14 cellular contexts compared by ENCODE assay signal in genomic region chr10:125442856-125443540, GRCh38.
DNase-seq lines count a peak whose midpoint lies in the region; ATAC-seq and TF ChIP-seq lines count a peak whose summit lies in the region.
"Had no signal": no experiment of that assay in that cellular context is flagged by ENCODE, and none has a peak within 500 bp of the region (broad histone marks: within the 10 kb centered on the region; RNA-seq: fewer than 3 reads in every experiment).

No MANE protein-coding gene starts in this region.

- in situ Hi-C loops in IMR-90 (cut with MboI; ENCODE audit: low sequenced_read_pairs), result no loop called here

- no peak overlapping the region for H2BK15ac ChIP-seq in IMR-90 (ENCODE audit: low read depth, low read length)

- H3K27me3 ChIP-seq in IMR-90 (ENCODE audit: control insufficient read depth, insufficient read depth, low read length), result no peaks in the 10 kb centered on the region; the same call in none of the 2 replicates
- no peaks in the 10 kb centered on the region for H3K27me3 ChIP-seq in esophagus muscularis mucosa
- H3K27me3 ChIP-seq in stomach smooth muscle (ENCODE audit: control insufficient read depth in 1 of 2, insufficient read depth in 2 of 2, low read length in 2 of 2), result no peaks in the 10 kb centered on the region
- peaks cover 0 to 14% (median 0%) of the 10 kb centered on the region in 7 donors for H3K27me3 ChIP-seq in spleen (replicated peaks in 1 of 7)
- no peaks in the 10 kb centered on the region for H3K27me3 ChIP-seq in right cardiac atrium (ENCODE audit: control insufficient read depth, insufficient read depth)
- H3K27me3 ChIP-seq: BLaER1 had no signal

- CTCF ChIA-PET in IMR-90 (lab: Yijun Ruan, JAX), result no interaction called here

- no peak for TF ChIP-seq POLR2A in IMR-90 (IDR thresholded peaks at IDR 0.05; ENCODE audit: low read depth, low read length)
- no peak for TF ChIP-seq POLR2A in esophagus muscularis mucosa (IDR thresholded peaks at IDR 0.05; ENCODE audit: low read depth)
- TF ChIP-seq POLR2A in spleen (IDR thresholded peaks at IDR 0.05), result no peak

- no TSS peak for BruUV-seq in IMR-90 (replicated peaks; lab: Mats Ljungman, UMichigan)

- no peak overlapping the region for H3K4ac ChIP-seq in IMR-90 (ENCODE audit: low read depth, low read length)

- no peak; the same call in 1 of the 2 replicates for ATAC-seq in IMR-90 (ENCODE audit: low read depth)
- ATAC-seq in stimulated activated naive CD8-positive, alpha-beta T cell treated with anti-CD3 and anti-CD28 coated beads, Interleukin-15, Interleukin-2, amounts not matched to agents 100 U/mL and 50 U/mL, for 24 hours, result no peak
- ATAC-seq in right cardiac atrium, result no peak
- ATAC-seq: CD8-positive, alpha-beta T cell; K562 had no signal

- no CpG with 5 or more reads among the region's 13 CpGs for WGBS in IMR-90 (ENCODE audit: extremely low coverage in 2 of 2, insufficient read length in 1 of 2), 2 experiments
- WGBS in esophagus muscularis mucosa, result 61% methylated on average over 12 of the region's 13 CpGs
- WGBS in spleen, 5 donors, result 79 to 92% (median 85%) methylated on average over 13 of the region's 13 CpGs
- 79% methylated on average over 13 of the region's 13 CpGs for WGBS in right cardiac atrium

- dilution Hi-C loops in IMR-90 (cut with HindIII; ENCODE audit: low sequenced_read_pairs, unreplicated experiment), result no loop called here

- intact Hi-C loops in IMR-90 (cut with micrococcal nuclease) (no loop called here), esophagus muscularis mucosa (cut with DNase I) (no loop called here), spleen (cut with DNase I; ENCODE audit: low total_unique reads) (no loop called here), right cardiac atrium (cut with DNase I) (no loop called here)

- TF ChIP-seq EP300 in esophagus muscularis mucosa (IDR thresholded peaks at IDR 0.05), result no peak

- no peak overlapping the region for H4K8ac ChIP-seq in IMR-90 (ENCODE audit: low read depth in 2 of 2, low read length in 2 of 2)

- H2BK5ac ChIP-seq in IMR-90 (ENCODE audit: low read depth, low read length, poor library complexity, severe bottlenecking), result no peak overlapping the region

- no peaks in the 10 kb centered on the region for H3K36me3 ChIP-seq in IMR-90 (ENCODE audit: control insufficient read depth, insufficient read depth, low read length)
- no peaks in the 10 kb centered on the region for H3K36me3 ChIP-seq in esophagus muscularis mucosa
- H3K36me3 ChIP-seq in stomach smooth muscle (ENCODE audit: control insufficient read depth in 2 of 2, insufficient read depth in 2 of 2, low read length in 2 of 2), result no peaks in the 10 kb centered on the region
- H3K36me3 ChIP-seq in spleen, result no peaks in the 10 kb centered on the region
- H3K36me3 ChIP-seq: BLaER1 had no signal

- H3K4me3 ChIP-seq in IMR-90 (ENCODE audit: insufficient read depth, low read depth, low read length) (no peak overlapping the region), esophagus muscularis mucosa (no peak overlapping the region), stomach smooth muscle (ENCODE audit: low read length in 2 of 2) (peak overlapping the region; percentile 1 to 3), spleen (no peak overlapping the region), right cardiac atrium (ENCODE audit: low read length) (no peak overlapping the region)
- H3K4me3 ChIP-seq: BLaER1, K562 had no signal

- H3K79me1 ChIP-seq in IMR-90 (ENCODE audit: low read depth in 1 of 2, low read length in 2 of 2), result no peaks in the 10 kb centered on the region

- DNase-seq in IMR-90 (peak; percentile 35), esophagus muscularis mucosa (ENCODE audit: extremely low spot score) (peak; percentile 81), iPS-NIHi11 (ENCODE audit: low spot score) (peak; percentile 38), spleen (no peak), right cardiac atrium (no peak), DMS 273 (lab: John Stamatoyannopoulos, UW; ENCODE audit: unreplicated experiment) (no peak)
- DNase-seq in stimulated activated naive CD8-positive, alpha-beta T cell treated with anti-CD3 and anti-CD28 coated beads, Interleukin-15, Interleukin-2, amounts not matched to agents 100 U/mL and 50 U/mL, for 24 hours, result no peak
- DNase-seq: ACHN; Calu3; CD8-positive, alpha-beta T cell; H9 had no signal

- no peak overlapping the region for H4K5ac ChIP-seq in IMR-90 (ENCODE audit: low read depth, low read length)

- no peak overlapping the region for H2AFZ ChIP-seq in IMR-90 (replicated peaks; ENCODE audit: low read length, poor library complexity)

- no peak overlapping the region for H2AK5ac ChIP-seq in IMR-90 (ENCODE audit: low read depth, low read length)

- no peak overlapping the region for H3K56ac ChIP-seq in IMR-90 (ENCODE audit: extremely low read depth, insufficient read depth, low read length)

- no peak overlapping the region for H3K4me2 ChIP-seq in IMR-90 (ENCODE audit: low read depth, low read length)
- H3K4me2 ChIP-seq: BLaER1 had no signal

- H3K9me3 ChIP-seq in IMR-90 (ENCODE audit: control insufficient read depth, insufficient read depth, low read length) (no peaks in the 10 kb centered on the region), esophagus muscularis mucosa (no peaks in the 10 kb centered on the region), stomach smooth muscle (ENCODE audit: control insufficient read depth in 2 of 2, low read length in 2 of 2) (no peaks in the 10 kb centered on the region), spleen (peaks cover 0 to 6% (median 0%) of the 10 kb centered on the region in 8 donors), right cardiac atrium (ENCODE audit: control insufficient read depth, low read length) (no peaks in the 10 kb centered on the region)
- H3K9me3 ChIP-seq: BLaER1 had no signal

- no peak overlapping the region for H2BK20ac ChIP-seq in IMR-90 (ENCODE audit: low read depth, low read length)

- no peak overlapping the region for H3K18ac ChIP-seq in IMR-90 (ENCODE audit: low read depth, low read length)

- H3K14ac ChIP-seq in IMR-90 (replicated peaks; ENCODE audit: low read depth, low read length), result no peak overlapping the region

- H3K4me1 ChIP-seq in IMR-90 (ENCODE audit: control insufficient read depth, insufficient read depth, low read length) (no peaks in the 10 kb centered on the region), esophagus muscularis mucosa (peaks cover 0 to 21% (median 14%) of the 10 kb centered on the region in 4 donors), stomach smooth muscle (ENCODE audit: control insufficient read depth, insufficient read depth, low read length) (peaks cover 20% of the 10 kb centered on the region), spleen (no peaks in the 10 kb centered on the region), right cardiac atrium (ENCODE audit: control insufficient read depth, insufficient read depth, low read length) (no peaks in the 10 kb centered on the region)
- H3K4me1 ChIP-seq: BLaER1 had no signal

- POLR2A ChIA-PET in IMR-90 (lab: Charles Lee; ENCODE audit: unreplicated experiment), result no interaction called here

- H4K20me1 ChIP-seq in IMR-90 (ENCODE audit: insufficient read depth, low read length), result no peaks in the 10 kb centered on the region
- H4K20me1 ChIP-seq: BLaER1 had no signal

- H3K27ac ChIP-seq in IMR-90 (ENCODE audit: insufficient read depth, low read length), result no peak overlapping the region
- H3K27ac ChIP-seq in esophagus muscularis mucosa (replicated peaks in 1 of 4), result peak overlapping the region in 2 of 4 donors; percentile 57 to 76
- peak overlapping the region; percentile 71 for H3K27ac ChIP-seq in stomach smooth muscle (ENCODE audit: low read length)
- no peak overlapping the region for H3K27ac ChIP-seq in spleen
- no peak overlapping the region for H3K27ac ChIP-seq in right cardiac atrium (ENCODE audit: low read length)
- H3K27ac ChIP-seq: BLaER1 had no signal

- no peak overlapping the region for H2AK9ac ChIP-seq in IMR-90 (replicated peaks; ENCODE audit: low read depth, low read length, poor library complexity)

- TF ChIP-seq RAD21 in IMR-90 (IDR thresholded peaks at IDR 0.05; ENCODE audit: low read length), result no peak

- TF ChIP-seq CTCF in IMR-90 (conservative IDR thresholded peaks at IDR 0.05; ENCODE audit: low read depth, low read length) (no peak), esophagus muscularis mucosa (IDR thresholded peaks at IDR 0.05) (no peak), spleen (IDR thresholded peaks at IDR 0.05 in 8 of 11, conservative IDR thresholded peaks at IDR 0.05 in 3 of 11) (no peak)

- H3K9ac ChIP-seq in IMR-90 (ENCODE audit: low read depth, low read length), result no peak overlapping the region
- H3K9ac ChIP-seq in stomach smooth muscle (ENCODE audit: low read length in 2 of 2), result peak overlapping the region in 1 of 2 donors; percentile 21
- H3K9ac ChIP-seq: BLaER1 had no signal

- H2BK120ac ChIP-seq in IMR-90 (ENCODE audit: low read depth, low read length), result no peak overlapping the region

- H3K23ac ChIP-seq in IMR-90 (ENCODE audit: low read depth, low read length), result no peak overlapping the region

- H3K9me1 ChIP-seq in IMR-90 (ENCODE audit: insufficient read depth, low read length), result no peaks in the 10 kb centered on the region

- no peak overlapping the region for H4K91ac ChIP-seq in IMR-90 (ENCODE audit: insufficient read depth, low read depth, low read length)

TF ChIP-seq in IMR-90, 13 proteins besides CTCF, POLR2A, EP300 and RAD21:
- TF ChIP-seq SMC3 (IDR thresholded peaks at IDR 0.05; ENCODE audit: low read depth, low read length), result no peak

Comparison
In these comparisons a context has a peak if more than half of its experiments do, and no peak if none do; other contexts are left out.
1. DNase-seq: peak in IMR-90 (single experiment), esophagus muscularis mucosa (single experiment) and iPS-NIHi11 (single experiment); none in spleen (single experiment), stimulated activated naive CD8-positive, alpha-beta T cell treated with anti-CD3 and anti-CD28 coated beads, Interleukin-15, Interleukin-2, amounts not matched to agents 100 U/mL and 50 U/mL, for 24 hours (single experiment), right cardiac atrium (0 of 3) and DMS 273 (single experiment).
2. H3K4me3 ChIP-seq: peak in stomach smooth muscle (2 of 2); none in IMR-90 (single experiment), esophagus muscularis mucosa (0 of 4), spleen (0 of 8) and right cardiac atrium (single experiment).